Comparison of ENCODE assay signal across 24 cellular contexts in genomic region chr11:66340596-66341501, GRCh38. TPM values are rescaled to one million over a fixed set of nuclear protein-coding genes. Genes with fewer than 3 reads are reported as not detected.
"Had no signal": no experiment of that assay in that cellular context is flagged by ENCODE, and none has a peak within 500 bp of the region (broad histone marks: within the 10 kb centered on the region; RNA-seq: fewer than 3 reads in every experiment).

No MANE protein-coding gene starts in this region.

- DNase-seq: activated CD4-positive, CD25-positive, alpha-beta regulatory T cell treated with anti-CD3 and anti-CD28 coated beads, Interleukin-2, amount 50 U/mL, for 72 hours; activated effector memory CD4-positive, alpha-beta T cell treated with anti-CD3 and anti-CD28 coated beads, Interleukin-2, amount 50 U/mL, for 16 hours; activated T-cell treated with anti-CD3 and anti-CD28 coated beads, Interleukin-2, amount 50 U/mL, for 72 hours; body of pancreas; caudate nucleus; endodermal cell; erythroblast; foreskin melanocyte; hypothalamus; mesendoderm; naive thymus-derived CD8-positive, alpha-beta T cell; stimulated activated CD4-positive, alpha-beta T cell treated with anti-CD3 and anti-CD28 coated beads, Interleukin-4, amount 100 ng/mL, for 4 hours; testis had no signal

- H3K36me3 Mint-ChIP-seq: type B pancreatic cell had no signal

- H3K9me3 ChIP-seq: body of pancreas, left lung, ovary, right lobe of liver, testis had no signal

- H3K36me3 ChIP-seq: ovary had no signal

- H3K4me2 ChIP-seq: smooth muscle cell had no signal

- H3K4me3 Mint-ChIP-seq: activated T-cell treated with anti-CD3 and anti-CD28 coated beads, Interleukin-2, amount 50 U/mL, for 72 hours; endodermal cell; stimulated activated memory B cell treated with anti-CD40 and anti-IgM and Interleukin-4, amounts not matched to agents 10 μg/mL and 1 μg/mL and 100 μg/mL, for 72 hours had no signal

- H3K4me3 ChIP-seq: body of pancreas, dorsolateral prefrontal cortex, left lung, ovary, right lobe of liver, smooth muscle cell, testis had no signal

- H3K9me3 Mint-ChIP-seq: activated naive CD4-positive, alpha-beta T cell treated with anti-CD3 and anti-CD28 coated beads, Interleukin-2, amount 50 U/mL, for 72 hours; activated T-cell treated with anti-CD3 and anti-CD28 coated beads, Interleukin-2, amount 50 U/mL, for 72 hours; endodermal cell; naive thymus-derived CD8-positive, alpha-beta T cell; stimulated activated memory B cell treated with anti-CD40 and anti-IgM and Interleukin-4, amounts not matched to agents 10 μg/mL and 1 μg/mL and 100 μg/mL, for 72 hours; T-helper 1 cell treated with Interleukin-12 subunit alpha and Interleukin-12 subunit beta and Interleukin-4 antibody, amounts not matched to agents 30 μg/mL and 1 μg/mL, for 36 hours; type B pancreatic cell had no signal

- ATAC-seq: activated naive CD4-positive, alpha-beta T cell treated with anti-CD3 and anti-CD28 coated beads, Interleukin-2, amount 50 U/mL, for 72 hours; activated T-cell treated with anti-CD3 and anti-CD28 coated beads, Interleukin-2, amount 50 U/mL, for 72 hours; body of pancreas; left lung; naive thymus-derived CD8-positive, alpha-beta T cell; right lobe of liver; stimulated activated memory B cell treated with anti-CD40 and anti-IgM and Interleukin-4, amounts not matched to agents 10 μg/mL and 1 μg/mL and 100 μg/mL, for 72 hours had no signal

- H3K27me3 ChIP-seq: body of pancreas, dorsolateral prefrontal cortex, left lung, ovary, right lobe of liver, testis had no signal

- H3K27me3 Mint-ChIP-seq: naive thymus-derived CD8-positive, alpha-beta T cell; type B pancreatic cell had no signal

- H3K27ac ChIP-seq: body of pancreas, dorsolateral prefrontal cortex, left lung, ovary, right lobe of liver, testis, VCaP had no signal

- H3K27ac Mint-ChIP-seq: activated T-cell treated with anti-CD3 and anti-CD28 coated beads, Interleukin-2, amount 50 U/mL, for 72 hours; endodermal cell; stimulated activated memory B cell treated with anti-CD40 and anti-IgM and Interleukin-4, amounts not matched to agents 10 μg/mL and 1 μg/mL and 100 μg/mL, for 72 hours; T-helper 1 cell treated with Interleukin-12 subunit alpha and Interleukin-12 subunit beta and Interleukin-4 antibody, amounts not matched to agents 30 μg/mL and 1 μg/mL, for 36 hours; type B pancreatic cell had no signal

RNA-seq across cellular contexts. Expression of gene CD248, which starts 24.0 kb away (rescaled TPM):
- total RNA-seq: pulmonary artery endothelial cell had no signal
